ENCODE assay signal across 11 cellular contexts in the genomic region with DNA sequence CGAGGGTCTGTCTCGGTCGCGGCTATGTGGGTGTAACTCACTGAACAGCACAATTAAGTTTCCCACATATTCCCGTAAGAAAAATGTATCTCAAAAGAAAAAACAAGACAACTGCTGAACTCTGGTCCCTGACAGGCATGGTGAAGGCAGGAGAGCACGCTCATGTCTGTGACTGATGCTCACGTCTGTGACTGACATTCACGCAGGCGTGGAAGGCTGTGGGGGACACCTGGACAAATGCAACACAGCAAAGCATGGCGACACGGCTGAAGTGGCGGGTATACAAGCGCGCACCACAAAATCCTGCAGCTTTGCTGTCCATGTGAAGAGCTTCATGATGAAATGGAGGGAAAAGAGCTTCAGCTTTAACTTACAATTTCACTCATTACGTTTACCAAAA. TPM values are rescaled to one million over a fixed set of nuclear protein-coding genes. Genes with fewer than 3 reads are reported as not detected.
DNase-seq lines count a peak whose midpoint lies in the region; ATAC-seq, FAIRE-seq and TF ChIP-seq lines count a peak whose summit lies in the region.
"Had no signal": no experiment of that assay in that cellular context is flagged by ENCODE, and none has a peak within 500 bp of the region (broad histone marks: within the 10 kb centered on the region; RNA-seq: fewer than 3 reads in every experiment).

No MANE protein-coding gene starts in this region.

- H3K9me3 Mint-ChIP-seq in astrocyte (ENCODE audit: unreplicated experiment) = no peaks in the 10 kb centered on the region
- H3K9me3 Mint-ChIP-seq in natural killer cell = no peaks in the 10 kb centered on the region
- H3K9me3 Mint-ChIP-seq: HFFc6 had no signal

- RAD21 ChIA-PET in HCT116 (lab: Charles Lee; ENCODE audit: low non-redundant PET in 1 of 2, low total read pairs in 2 of 2, uncharacterized antibody in 2 of 2, unreplicated experiment in 2 of 2) = no interaction called here

- peaks cover 8% of the 10 kb centered on the region for H3K36me3 Mint-ChIP-seq in astrocyte (ENCODE audit: low read depth, unreplicated experiment)
- no peaks in the 10 kb centered on the region for H3K36me3 Mint-ChIP-seq in natural killer cell

- H3K9me2 ChIP-seq in HCT116 (ENCODE audit: insufficient read depth) = no peaks in the 10 kb centered on the region

- H3K27me3 ChIP-seq in A673 (replicated peaks; ENCODE audit: insufficient read depth, low read depth, low read length, poor library complexity) (no peaks in the 10 kb centered on the region), HCT116 (ENCODE audit: insufficient read depth, low read length) (no peaks in the 10 kb centered on the region), astrocyte (ENCODE audit: insufficient read depth, low read length) (no peaks in the 10 kb centered on the region)

- TF ChIP-seq RAD21 in HCT116 (IDR thresholded peaks at IDR 0.05; ENCODE audit: low read depth) = no peak

- H3K27ac ChIP-seq in A673 (ENCODE audit: low read depth, low read length, poor library complexity, severe bottlenecking) (peak overlapping the region; percentile 64), HCT116 (ENCODE audit: low read depth, low read length) (no peak overlapping the region), astrocyte (ENCODE audit: low read depth, low read length) (peak overlapping the region; percentile 34)

- H3K4me3 Mint-ChIP-seq in astrocyte (ENCODE audit: unreplicated experiment) (no peak overlapping the region), natural killer cell (peak overlapping the region; percentile 35)

- no peak overlapping the region for H3K9ac ChIP-seq in HCT116 (ENCODE audit: low read length)
- peak overlapping the region; percentile 11 for H3K9ac ChIP-seq in astrocyte (ENCODE audit: low read length)

- no peak for DNase-seq in A673 (ENCODE audit: low spot score)
- no peak for DNase-seq in HCT116 (ENCODE audit: low read depth, low spot score)
- no peak for DNase-seq in astrocyte (ENCODE audit: low read depth)
- DNase-seq in natural killer cell = no peak
- DNase-seq in NCI-H1048 (lab: John Stamatoyannopoulos, UW) = no peak
- DNase-seq in NCI-H2029 (lab: John Stamatoyannopoulos, UW) = no peak
- DNase-seq in activated effector memory CD4-positive, alpha-beta T cell treated with anti-CD3 and anti-CD28 coated beads, Interleukin-2, amount 50 U/mL, for 16 hours = no peak
- no peak for DNase-seq in DMS153 (lab: John Stamatoyannopoulos, UW)
- DNase-seq: activated CD4-positive, alpha-beta T cell treated with anti-CD3 and anti-CD28 coated beads for 4 hours; HFFc6; stimulated activated CD4-positive, alpha-beta T cell treated with anti-CD3 and anti-CD28 coated beads, Interleukin-1b, Interleukin-23, amount 100 ng/mL, for 48 hours had no signal

- peaks cover 26% of the 10 kb centered on the region for H3K36me3 ChIP-seq in A673 (ENCODE audit: insufficient read depth, low read length, poor library complexity, severe bottlenecking)
- peaks cover 4 to 10% of the 10 kb centered on the region in 2 experiments; a peak in 3 of 4 replicates for H3K36me3 ChIP-seq in HCT116 (ENCODE audit: control insufficient read depth in 1 of 2, insufficient read depth in 2 of 2, low read length in 2 of 2)
- peaks cover 5% of the 10 kb centered on the region for H3K36me3 ChIP-seq in astrocyte (ENCODE audit: insufficient read depth, low read length)

- peaks cover 91% of the 10 kb centered on the region for H3K79me2 ChIP-seq in HCT116 (ENCODE audit: insufficient read depth, low read length)
- H3K79me2 ChIP-seq in astrocyte (ENCODE audit: insufficient read depth, low read length) = peaks cover 91% of the 10 kb centered on the region

- H3K27ac Mint-ChIP-seq in astrocyte (ENCODE audit: unreplicated experiment) (peak overlapping the region; percentile 15), natural killer cell (peak overlapping the region; percentile 81 to 85)

- intact Hi-C loops in A673 (cut with micrococcal nuclease; ENCODE audit: unreplicated experiment) (no loop called here), HCT116 (cut with micrococcal nuclease) (loop anchor here (5.0 kb wide), 1 partner anchor 90 kb away; no protein-coding TSS in a partner anchor), natural killer cell (cut with micrococcal nuclease) (no loop called here)

- CTCF ChIA-PET in A673 (lab: Charles Lee) = no interaction called here
- CTCF ChIA-PET in HCT116 (lab: Charles Lee) = no interaction called here

- H4K20me1 ChIP-seq in HCT116 (ENCODE audit: insufficient read depth) (no peaks in the 10 kb centered on the region; the same call in 1 of the 2 replicates), astrocyte (ENCODE audit: insufficient read depth, low read length) (peaks cover 95% of the 10 kb centered on the region)

- peaks cover 63% of the 10 kb centered on the region for H3K4me1 Mint-ChIP-seq in astrocyte (ENCODE audit: low read depth, unreplicated experiment)
- peaks cover 74 to 76% of the 10 kb centered on the region in 2 donors for H3K4me1 Mint-ChIP-seq in natural killer cell

- no peak for TF ChIP-seq POLR2A in HCT116 (IDR thresholded peaks at IDR 0.05; ENCODE audit: borderline replicate concordance, extremely low read depth, insufficient read depth, insufficient read length)

- peaks cover 56% of the 10 kb centered on the region for H3K4me1 ChIP-seq in A673 (ENCODE audit: insufficient read depth, low read length, poor library complexity, severe bottlenecking)
- peaks cover 48 to 61% of the 10 kb centered on the region in 2 experiments for H3K4me1 ChIP-seq in HCT116 (ENCODE audit: control insufficient read depth in 1 of 2, insufficient read depth in 2 of 2, low read length in 2 of 2)
- H3K4me1 ChIP-seq in astrocyte (ENCODE audit: insufficient read depth, low read length) = peaks cover 70% of the 10 kb centered on the region

- no peak for FAIRE-seq in astrocyte (lab: Jason Lieb, UNC)

- H2AFZ ChIP-seq in HCT116 (ENCODE audit: low read depth, low read length, poor library complexity, severe bottlenecking) (no peak overlapping the region), astrocyte (ENCODE audit: low read depth, low read length) (no peak overlapping the region)

- H3K4me2 ChIP-seq in HCT116 (ENCODE audit: low read length) = peak overlapping the region; percentile 43; the same call in 1 of the 2 replicates
- peak overlapping the region; percentile 70 for H3K4me2 ChIP-seq in astrocyte (ENCODE audit: low read length)

- TF ChIP-seq CTCF in A673 (conservative IDR thresholded peaks at IDR 0.05; ENCODE audit: low read depth, low read length) = no peak
- no peak for TF ChIP-seq CTCF in HCT116 (IDR thresholded peaks at IDR 0.05 in 2 of 3, conservative IDR thresholded peaks at IDR 0.05 in 1 of 3; ENCODE audit: borderline replicate concordance in 1 of 3, insufficient read depth in 1 of 3, low read depth in 2 of 3, low read length in 2 of 3)
- no peak for TF ChIP-seq CTCF in astrocyte (IDR thresholded peaks at IDR 0.05; ENCODE audit: insufficient read depth, low read depth, low read length)
- TF ChIP-seq CTCF in natural killer cell (IDR thresholded peaks at IDR 0.05) = no peak

- H3K9me3 ChIP-seq in A673 (ENCODE audit: low read depth, low read length, poor library complexity, severe bottlenecking) = no peaks in the 10 kb centered on the region
- H3K9me3 ChIP-seq in HCT116 (ENCODE audit: control insufficient read depth in 1 of 2, insufficient read depth in 1 of 2, low read depth in 1 of 2, low read length in 2 of 2) = no peaks in the 10 kb centered on the region
- H3K9me3 ChIP-seq in astrocyte (ENCODE audit: insufficient read depth, low read depth, low read length) = no peaks in the 10 kb centered on the region

- no peaks in the 10 kb centered on the region for H3K27me3 Mint-ChIP-seq in astrocyte (ENCODE audit: low read depth, unreplicated experiment)
- no peaks in the 10 kb centered on the region for H3K27me3 Mint-ChIP-seq in natural killer cell (ENCODE audit: low read depth in 2 of 2)

- POLR2A ChIA-PET in A673 (lab: Charles Lee; ENCODE audit: low non-redundant PET) (no interaction called here), HCT116 (lab: Charles Lee) (no interaction called here)

- H3K4me3 ChIP-seq in A673 (ENCODE audit: low read depth, low read length, poor library complexity, severe bottlenecking) = no peak overlapping the region
- H3K4me3 ChIP-seq in HCT116 (replicated peaks in 1 of 2; ENCODE audit: low read depth in 1 of 2, low read length in 2 of 2) = no peak overlapping the region
- no peak overlapping the region for H3K4me3 ChIP-seq in astrocyte (ENCODE audit: insufficient read depth, low read depth, low read length)

- BruUV-seq in A673 (replicated peaks; lab: Mats Ljungman, UMichigan) (no TSS peak), HCT116 (replicated peaks; lab: Mats Ljungman, UMichigan) (no TSS peak)

- ATAC-seq in HCT116 (no peak), natural killer cell (no peak)

RNA-seq across cellular contexts. Expression of a gene that starts 6.0 kb away (rescaled TPM):
- total RNA-seq in A673 (2021) (216 and 217 TPM in 2 replicates), HCT116 (2021; ENCODE audit: unreplicated experiment) (83.4 TPM), astrocyte (208 and 240 TPM in 2 replicates), natural killer cell (100 to 1,000 TPM in 2 of 3 donors, 10 to 100 TPM in 1; 96.8 to 144 (median 126) TPM)
- 71.1 and 77.6 TPM in 2 replicates for polyA plus RNA-seq in HCT116 (2012)

RNA-seq across cellular contexts. Expression of a gene that starts 49.6 kb away (rescaled TPM):
- total RNA-seq in A673 (2021) (124 and 132 TPM in 2 replicates), HCT116 (2021; ENCODE audit: unreplicated experiment) (31.5 TPM), astrocyte (72.7 and 83.5 TPM in 2 replicates), natural killer cell (10 to 100 TPM; 64.0 to 70.1 (median 65.2) TPM)
- 26.5 and 27.5 TPM in 2 replicates for polyA plus RNA-seq in HCT116 (2012)

RNA-seq across cellular contexts. Expression of a gene that starts 53.2 kb away (rescaled TPM):
- total RNA-seq in A673 (2021) (5.0 and 7.4 TPM in 2 replicates), HCT116 (2021; ENCODE audit: unreplicated experiment) (1.5 TPM), astrocyte (0.61 TPM in 1 of 2 replicates, not detected in the other), natural killer cell (1,000 to 10,000 TPM; 1,223 to 1,393 (median 1,250) TPM)
- 0.10 and 0.17 TPM in 2 replicates for polyA plus RNA-seq in HCT116 (2012)

Comparison
In these comparisons a context has a peak if more than half of its experiments do, and no peak if none do; other contexts are left out.
1. RNA of a gene that starts 53.2 kb away (total RNA-seq): 1,223 to 1,393 TPM in natural killer cell; 5.0 to 7.4 TPM in A673, 1.5 TPM in HCT116 (single experiment) and 0.61 TPM in astrocyte; every median in the first group is over 100 times any median in the second.